ENCODE assay signal across 10 cellular contexts in the genomic region with DNA sequence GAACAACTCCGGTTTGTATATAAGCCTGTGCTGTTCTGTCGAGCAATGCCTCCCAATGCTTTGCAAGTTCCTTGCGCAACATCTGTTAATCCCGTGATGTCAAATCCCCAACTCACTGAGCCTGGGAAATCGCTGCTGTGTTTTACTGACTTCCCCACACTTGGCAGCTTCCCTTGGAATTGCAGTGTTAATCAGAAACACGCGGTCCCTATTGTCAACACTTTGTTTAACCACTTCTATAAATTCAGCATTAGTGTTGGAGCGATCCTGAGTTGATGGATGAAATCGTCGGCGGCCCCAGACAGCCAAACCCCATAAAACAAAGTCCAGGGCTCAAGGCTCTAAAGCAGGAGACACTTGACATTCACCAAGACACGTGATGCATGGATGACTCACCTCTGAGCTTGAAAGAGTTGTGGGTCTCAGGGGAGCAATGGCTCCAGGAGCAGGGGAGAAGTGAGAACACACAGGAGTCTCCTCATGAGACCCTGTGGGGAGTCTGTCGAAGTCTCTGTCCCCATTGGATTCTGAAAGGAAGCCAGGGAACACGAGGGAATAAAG.
DNase-seq lines count a peak whose midpoint lies in the region; ATAC-seq, FAIRE-seq and TF ChIP-seq lines count a peak whose summit lies in the region.
"Had no signal": no experiment of that assay in that cellular context is flagged by ENCODE, and none has a peak within 500 bp of the region (broad histone marks: within the 10 kb centered on the region; RNA-seq: fewer than 3 reads in every experiment).

No MANE protein-coding gene starts in this region.

- TF ChIP-seq CTCF in fibroblast of villous mesenchyme (IDR thresholded peaks at IDR 0.05; ENCODE audit: insufficient read depth, low read depth, low read length), result no peak

- DNase-seq in Daoy (ENCODE audit: low read depth) (peak; percentile 93), RCC 7860 (ENCODE audit: low spot score) (peak; percentile 64), fibroblast of villous mesenchyme (ENCODE audit: low read depth) (peak; percentile 100), renal cortical epithelial cell (ENCODE audit: low read depth) (peak; percentile 94), cortex of kidney (lab: John Stamatoyannopoulos, UW) (no peak), NCI-H1694 (lab: John Stamatoyannopoulos, UW) (no peak), retina (no peak)
- DNase-seq: naive B cell had no signal

- FAIRE-seq in RCC 7860 (lab: Jason Lieb, UNC), result peak; percentile 69
- FAIRE-seq: TTC549 had no signal

- H3K4me3 ChIP-seq in fibroblast of villous mesenchyme (ENCODE audit: low read depth, low read length), result no peak overlapping the region

- no peak for ATAC-seq in GM18502 (IDR thresholded peaks at IDR 0.05; ENCODE audit: poor library complexity, unreplicated experiment)

Comparison
In these comparisons a context has a peak if more than half of its experiments do, and no peak if none do; other contexts are left out.
1. DNase-seq: peak in Daoy (single experiment), RCC 7860 (single experiment), fibroblast of villous mesenchyme (single experiment) and renal cortical epithelial cell (single experiment); none in cortex of kidney (single experiment), NCI-H1694 (single experiment) and retina (single experiment).